ENCODE assay signal across 1 cellular context in the genomic region with DNA sequence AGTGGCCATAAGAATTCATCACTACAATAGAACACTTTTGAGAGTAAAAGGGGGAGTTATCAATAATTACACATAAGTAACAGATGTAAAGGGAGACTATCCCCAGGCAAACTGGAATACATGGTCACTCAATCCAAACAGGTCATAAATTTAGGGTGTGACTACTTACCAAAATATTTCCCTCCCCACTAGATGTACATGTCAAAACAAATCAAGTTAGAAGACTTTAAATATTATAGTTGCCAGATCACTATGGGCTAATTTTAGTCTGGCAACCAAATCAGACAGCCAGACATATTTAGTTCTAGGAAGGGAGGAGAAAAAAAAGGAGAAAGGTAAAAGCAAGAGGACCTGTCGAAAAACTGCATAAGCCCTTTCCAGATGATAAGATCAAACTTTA.
TF ChIP-seq lines count a peak whose summit lies in the region.

No MANE protein-coding gene starts in this region.

TF ChIP-seq in IMR-90, 13 proteins besides CTCF, POLR2A, EP300 and RAD21:
- TF ChIP-seq NFE2L2 (IDR thresholded peaks at IDR 0.05; ENCODE audit: low read depth, low read length), result no peak
- TF ChIP-seq, protein P1, sequence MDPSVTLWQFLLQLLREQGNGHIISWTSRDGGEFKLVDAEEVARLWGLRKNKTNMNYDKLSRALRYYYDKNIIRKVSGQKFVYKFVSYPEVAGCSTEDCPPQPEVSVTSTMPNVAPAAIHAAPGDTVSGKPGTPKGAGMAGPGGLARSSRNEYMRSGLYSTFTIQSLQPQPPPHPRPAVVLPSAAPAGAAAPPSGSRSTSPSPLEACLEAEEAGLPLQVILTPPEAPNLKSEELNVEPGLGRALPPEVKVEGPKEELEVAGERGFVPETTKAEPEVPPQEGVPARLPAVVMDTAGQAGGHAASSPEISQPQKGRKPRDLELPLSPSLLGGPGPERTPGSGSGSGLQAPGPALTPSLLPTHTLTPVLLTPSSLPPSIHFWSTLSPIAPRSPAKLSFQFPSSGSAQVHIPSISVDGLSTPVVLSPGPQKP (IDR thresholded peaks at IDR 0.05; ENCODE audit: borderline replicate concordance, low read depth, low read length), result no peak
- TF ChIP-seq SMC3 (IDR thresholded peaks at IDR 0.05; ENCODE audit: low read depth, low read length), result no peak
- no peak for TF ChIP-seq RCOR1 (IDR thresholded peaks at IDR 0.05; ENCODE audit: insufficient replicate concordance, low read length)
- no peak for TF ChIP-seq FOS (IDR thresholded peaks at IDR 0.05; ENCODE audit: low read depth, low read length)
- TF ChIP-seq USF2 (IDR thresholded peaks at IDR 0.05; ENCODE audit: low read depth, low read length), result no peak
- TF ChIP-seq CEBPB (IDR thresholded peaks at IDR 0.05; ENCODE audit: low read depth, low read length), result no peak
- no peak for TF ChIP-seq MXI1 (IDR thresholded peaks at IDR 0.05; ENCODE audit: borderline replicate concordance, low read depth, low read length)
- no peak for TF ChIP-seq CHD1 (IDR thresholded peaks at IDR 0.05; ENCODE audit: low read depth, low read length)
- no peak for TF ChIP-seq RFX5 (IDR thresholded peaks at IDR 0.05; ENCODE audit: low read depth, low read length)
- no peak for TF ChIP-seq MAFK (IDR thresholded peaks at IDR 0.05; ENCODE audit: low read depth, low read length)
- TF ChIP-seq BHLHE40 (IDR thresholded peaks at IDR 0.05; ENCODE audit: low read depth, low read length), result no peak
TF ChIP-seq in IMR-90: peak in this region for 0.
